ENCODE assay signal across 22 cellular contexts in the genomic region with DNA sequence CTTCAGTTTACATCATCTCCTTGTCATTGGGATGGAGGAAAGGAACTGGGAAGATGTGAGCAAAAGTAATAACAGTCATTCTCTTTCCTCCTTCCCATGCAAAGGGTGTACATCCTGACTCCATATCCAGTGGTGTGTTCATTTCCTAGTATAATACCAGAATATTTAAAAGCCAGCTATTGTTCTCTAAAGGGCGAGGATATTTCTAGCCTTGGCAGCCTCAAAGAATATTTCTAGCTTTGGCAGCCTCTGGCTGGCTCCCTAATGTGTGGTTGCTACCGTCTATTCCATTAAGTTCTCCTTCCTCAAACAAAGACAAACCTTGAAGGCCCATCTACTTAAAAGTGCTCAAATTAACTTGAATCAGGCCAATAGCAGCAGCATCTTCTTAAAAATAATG.
DNase-seq lines count a peak whose midpoint lies in the region; ATAC-seq lines count a peak whose summit lies in the region.
"Had no signal": no experiment of that assay in that cellular context is flagged by ENCODE, and none has a peak within 500 bp of the region (broad histone marks: within the 10 kb centered on the region; RNA-seq: fewer than 3 reads in every experiment).

No MANE protein-coding gene starts in this region.

- H3K27me3 Mint-ChIP-seq in activated CD4-positive, alpha-beta T cell treated with anti-CD3 and anti-CD28 coated beads, Interleukin-2, amount 10 ng/mL, durations not matched to agents 24 days and 14 days: no peaks in the 10 kb centered on the region
- H3K27me3 Mint-ChIP-seq: CD4-positive, alpha-beta memory T cell had no signal

- peaks cover 13% of the 10 kb centered on the region for H3K9me3 Mint-ChIP-seq in activated CD4-positive, alpha-beta T cell treated with anti-CD3 and anti-CD28 coated beads, Interleukin-2, amount 10 ng/mL, durations not matched to agents 24 days and 14 days

- peaks cover 2% of the 10 kb centered on the region for H3K36me3 Mint-ChIP-seq in activated CD4-positive, alpha-beta T cell treated with anti-CD3 and anti-CD28 coated beads, Interleukin-2, amount 10 ng/mL, durations not matched to agents 24 days and 14 days (ENCODE audit: low read depth)
- H3K36me3 Mint-ChIP-seq: CD4-positive, alpha-beta memory T cell had no signal

- peak; percentile 42 for ATAC-seq in left ventricle myocardium superior
- ATAC-seq: GM12878 had no signal

- no peak for DNase-seq in activated CD4-positive, alpha-beta T cell treated with anti-CD3 and anti-CD28 coated beads, Interleukin-2, amount 10 ng/mL, durations not matched to agents 24 days and 14 days
- DNase-seq in activated CD4-positive, alpha-beta T cell treated with anti-CD3 and anti-CD28 coated beads for 48 hours: no peak
- DNase-seq in left ventricle myocardium superior (no peak), cardiac septum (ENCODE audit: low spot score) (no peak), foreskin melanocyte (peak; percentile 39), COLO668 (lab: John Stamatoyannopoulos, UW; ENCODE audit: unreplicated experiment) (no peak), hepatic stellate cell (ENCODE audit: low spot score) (no peak), C1 segment of cervical spinal cord (lab: John Stamatoyannopoulos, UW) (no peak)
- DNase-seq: 8988T; BE2C; CD4-positive, alpha-beta memory T cell; DMS53; EL; IMR-90; NCI-H1417; NCI-H187; NCI-H2107; NCI-H510A; NCI-H748 treated with DMSO at 0.1 percent for 48 hours; NK-92 treated with Interleukin-12 subunit alpha and Interleukin-12 subunit beta, amount 100 ng/mL, for 24 hours; Peyer's patch had no signal

- intact Hi-C loops in activated CD4-positive, alpha-beta T cell treated with anti-CD3 and anti-CD28 coated beads, Interleukin-2, amount 10 ng/mL, durations not matched to agents 24 days and 14 days (cut with micrococcal nuclease): loop anchor here (1.0 to 2.0 kb wide), 4 partner anchors 13 to 119 kb away; no protein-coding TSS in a partner anchor
- intact Hi-C loops in left ventricle myocardium superior (cut with micrococcal nuclease): no loop called here
- intact Hi-C loops in cardiac septum (cut with DNase I): no loop called here

- no peak overlapping the region for H3K4me3 Mint-ChIP-seq in activated CD4-positive, alpha-beta T cell treated with anti-CD3 and anti-CD28 coated beads, Interleukin-2, amount 10 ng/mL, durations not matched to agents 24 days and 14 days

- H3K4me1 Mint-ChIP-seq in activated CD4-positive, alpha-beta T cell treated with anti-CD3 and anti-CD28 coated beads, Interleukin-2, amount 10 ng/mL, durations not matched to agents 24 days and 14 days: peaks cover 49% of the 10 kb centered on the region

- peak overlapping the region; percentile 87 for H3K27ac Mint-ChIP-seq in activated CD4-positive, alpha-beta T cell treated with anti-CD3 and anti-CD28 coated beads, Interleukin-2, amount 10 ng/mL, durations not matched to agents 24 days and 14 days
